ENCODE assay signal across 13 cellular contexts in genomic region chr10:119268428-119268827, GRCh38.
DNase-seq lines count a peak whose midpoint lies in the region; ATAC-seq, FAIRE-seq and TF ChIP-seq lines count a peak whose summit lies in the region.
"Had no signal": no experiment of that assay in that cellular context is flagged by ENCODE, and none has a peak within 500 bp of the region (broad histone marks: within the 10 kb centered on the region; RNA-seq: fewer than 3 reads in every experiment).

No MANE protein-coding gene starts in this region.

- no peaks in the 10 kb centered on the region for H3K9me2 ChIP-seq in PC-9 (ENCODE audit: insufficient read depth)

- H2AFZ ChIP-seq in PC-9 = no peak overlapping the region

- H3K27me3 ChIP-seq in PC-9 (ENCODE audit: insufficient read depth, low read depth) = no peaks in the 10 kb centered on the region

- peaks cover 0 to 11% of the 10 kb centered on the region in 2 donors for H3K4me1 ChIP-seq in kidney (ENCODE audit: control insufficient read depth in 1 of 2, insufficient read depth in 1 of 2, low read depth in 1 of 2, low read length in 2 of 2)
- peaks cover 37% of the 10 kb centered on the region for H3K4me1 ChIP-seq in PC-9 (replicated peaks; ENCODE audit: insufficient read depth)

- TF ChIP-seq CTCF in kidney (IDR thresholded peaks at IDR 0.05; ENCODE audit: borderline replicate concordance, extremely low read depth, insufficient read depth) (no peak), PC-9 (conservative IDR thresholded peaks at IDR 0.05) (no peak)

- ATAC-seq in stimulated activated naive B cell treated with anti-CD40 and anti-IgM and Interleukin-4, amounts not matched to agents 10 μg/mL and 1 μg/mL and 100 μg/mL, for 72 hours (replicated peaks) = no peak
- no peak for ATAC-seq in GM18870 (IDR thresholded peaks at IDR 0.05; ENCODE audit: unreplicated experiment)

- peak overlapping the region in 1 of 2 donors; percentile 6 for H3K9ac ChIP-seq in kidney (ENCODE audit: low read length in 2 of 2)

- intact Hi-C loops in kidney (cut with DNase I) = no loop called here
- intact Hi-C loops in PC-9 (cut with micrococcal nuclease; ENCODE audit: unreplicated experiment) = no loop called here

- peak overlapping the region; percentile 95 for H3K27ac Mint-ChIP-seq in activated CD4-positive, alpha-beta T cell treated with anti-CD3 and anti-CD28 coated beads, Interleukin-2, amount 10 ng/mL, durations not matched to agents 7 days and 5 days
- H3K27ac Mint-ChIP-seq in activated CD4-positive, alpha-beta memory T cell treated with anti-CD3 and anti-CD28 coated beads, Interleukin-2, amount 10 ng/mL, durations not matched to agents 7 days and 5 days = peak overlapping the region; percentile 91
- peak overlapping the region; percentile 97 for H3K27ac Mint-ChIP-seq in stimulated activated naive B cell treated with anti-CD40 and anti-IgM and Interleukin-4, amounts not matched to agents 10 μg/mL and 1 μg/mL and 100 μg/mL, for 72 hours

- DNase-seq in activated CD4-positive, alpha-beta T cell treated with anti-CD3 and anti-CD28 coated beads, Interleukin-2, amount 10 ng/mL, durations not matched to agents 7 days and 5 days = no peak
- no peak for DNase-seq in activated CD4-positive, alpha-beta T cell treated with anti-CD3 and anti-CD28 coated beads for 4 hours
- DNase-seq in activated CD4-positive, alpha-beta memory T cell treated with anti-CD3 and anti-CD28 coated beads, Interleukin-2, amount 10 ng/mL, durations not matched to agents 7 days and 5 days = no peak
- DNase-seq in kidney = no peak
- DNase-seq in stimulated activated naive B cell treated with anti-CD40 and anti-IgM and Interleukin-4, amounts not matched to agents 10 μg/mL and 1 μg/mL and 100 μg/mL, for 72 hours = no peak
- DNase-seq in PC-9 = no peak
- no peak for DNase-seq in SKM-1 (lab: John Stamatoyannopoulos, UW; ENCODE audit: unreplicated experiment)
- DNase-seq: NCI-H1436, NCI-H69, nephron progenitor cell had no signal

- peaks cover 65% of the 10 kb centered on the region for H3K4me1 Mint-ChIP-seq in activated CD4-positive, alpha-beta T cell treated with anti-CD3 and anti-CD28 coated beads, Interleukin-2, amount 10 ng/mL, durations not matched to agents 7 days and 5 days
- H3K4me1 Mint-ChIP-seq in activated CD4-positive, alpha-beta memory T cell treated with anti-CD3 and anti-CD28 coated beads, Interleukin-2, amount 10 ng/mL, durations not matched to agents 7 days and 5 days = peaks cover 52% of the 10 kb centered on the region
- H3K4me1 Mint-ChIP-seq in stimulated activated naive B cell treated with anti-CD40 and anti-IgM and Interleukin-4, amounts not matched to agents 10 μg/mL and 1 μg/mL and 100 μg/mL, for 72 hours = peaks cover 49 to 65% of the 10 kb centered on the region in 2 donors

- H3K27me3 Mint-ChIP-seq in activated CD4-positive, alpha-beta T cell treated with anti-CD3 and anti-CD28 coated beads, Interleukin-2, amount 10 ng/mL, durations not matched to agents 7 days and 5 days = no peaks in the 10 kb centered on the region
- H3K27me3 Mint-ChIP-seq in activated CD4-positive, alpha-beta memory T cell treated with anti-CD3 and anti-CD28 coated beads, Interleukin-2, amount 10 ng/mL, durations not matched to agents 7 days and 5 days = no peaks in the 10 kb centered on the region
- no peaks in the 10 kb centered on the region for H3K27me3 Mint-ChIP-seq in stimulated activated naive B cell treated with anti-CD40 and anti-IgM and Interleukin-4, amounts not matched to agents 10 μg/mL and 1 μg/mL and 100 μg/mL, for 72 hours
- H3K27me3 Mint-ChIP-seq: brain had no signal

- no peaks in the 10 kb centered on the region for H3K9me3 Mint-ChIP-seq in activated CD4-positive, alpha-beta T cell treated with anti-CD3 and anti-CD28 coated beads, Interleukin-2, amount 10 ng/mL, durations not matched to agents 7 days and 5 days
- no peaks in the 10 kb centered on the region for H3K9me3 Mint-ChIP-seq in activated CD4-positive, alpha-beta memory T cell treated with anti-CD3 and anti-CD28 coated beads, Interleukin-2, amount 10 ng/mL, durations not matched to agents 7 days and 5 days
- no peaks in the 10 kb centered on the region for H3K9me3 Mint-ChIP-seq in stimulated activated naive B cell treated with anti-CD40 and anti-IgM and Interleukin-4, amounts not matched to agents 10 μg/mL and 1 μg/mL and 100 μg/mL, for 72 hours

- FAIRE-seq in kidney (lab: Jason Lieb, UNC) = no peak

- H4K20me1 ChIP-seq in PC-9 (ENCODE audit: insufficient read depth) = no peaks in the 10 kb centered on the region

- H3K36me3 ChIP-seq in kidney (ENCODE audit: control insufficient read depth in 1 of 2, insufficient read depth in 2 of 2, low read length in 2 of 2) (no peaks in the 10 kb centered on the region), PC-9 (ENCODE audit: low read depth) (no peaks in the 10 kb centered on the region)

- H3K79me2 ChIP-seq in PC-9 (ENCODE audit: low read depth) = no peaks in the 10 kb centered on the region

- H3F3A ChIP-seq in PC-9 (ENCODE audit: insufficient read depth, low read depth) = peaks cover 30% of the 10 kb centered on the region

- H3K4me3 Mint-ChIP-seq in activated CD4-positive, alpha-beta T cell treated with anti-CD3 and anti-CD28 coated beads, Interleukin-2, amount 10 ng/mL, durations not matched to agents 7 days and 5 days = no peak overlapping the region
- H3K4me3 Mint-ChIP-seq in activated CD4-positive, alpha-beta memory T cell treated with anti-CD3 and anti-CD28 coated beads, Interleukin-2, amount 10 ng/mL, durations not matched to agents 7 days and 5 days = no peak overlapping the region
- no peak overlapping the region for H3K4me3 Mint-ChIP-seq in stimulated activated naive B cell treated with anti-CD40 and anti-IgM and Interleukin-4, amounts not matched to agents 10 μg/mL and 1 μg/mL and 100 μg/mL, for 72 hours
- H3K4me3 Mint-ChIP-seq: brain, nephron progenitor cell had no signal

- H3K36me3 Mint-ChIP-seq in activated CD4-positive, alpha-beta T cell treated with anti-CD3 and anti-CD28 coated beads, Interleukin-2, amount 10 ng/mL, durations not matched to agents 7 days and 5 days (ENCODE audit: low read depth) = peaks cover 11% of the 10 kb centered on the region
- H3K36me3 Mint-ChIP-seq in activated CD4-positive, alpha-beta memory T cell treated with anti-CD3 and anti-CD28 coated beads, Interleukin-2, amount 10 ng/mL, durations not matched to agents 7 days and 5 days (ENCODE audit: low read depth) = peaks cover 11% of the 10 kb centered on the region
- H3K36me3 Mint-ChIP-seq in stimulated activated naive B cell treated with anti-CD40 and anti-IgM and Interleukin-4, amounts not matched to agents 10 μg/mL and 1 μg/mL and 100 μg/mL, for 72 hours = peaks cover 2 to 9% of the 10 kb centered on the region in 2 donors

- H3K4me2 ChIP-seq in PC-9 = no peak overlapping the region

- no peak overlapping the region for H3K4me3 ChIP-seq in kidney (ENCODE audit: low read length in 2 of 2)
- H3K4me3 ChIP-seq in PC-9 = no peak overlapping the region

- CTCF ChIA-PET in activated CD4-positive, alpha-beta T cell treated with anti-CD3 and anti-CD28 coated beads, Interleukin-2, amount 10 ng/mL, durations not matched to agents 7 days and 5 days (lab: Charles Lee) = interaction anchor here (1.0 to 1.7 kb wide), 3 partner anchors 17 to 64 kb away, joined by 4 read pairs; no protein-coding TSS in a partner anchor
- CTCF ChIA-PET in activated CD4-positive, alpha-beta memory T cell treated with anti-CD3 and anti-CD28 coated beads, Interleukin-2, amount 10 ng/mL, durations not matched to agents 7 days and 5 days (lab: Charles Lee) = interaction anchor here (0.6 to 1.7 kb wide), 4 partner anchors 21 to 150 kb away, joined by 3 to 6 read pairs (median 4); no protein-coding TSS in a partner anchor
- CTCF ChIA-PET in PC-9 (lab: Charles Lee) = no interaction called here

- POLR2A ChIA-PET in activated CD4-positive, alpha-beta T cell treated with anti-CD3 and anti-CD28 coated beads, Interleukin-2, amount 10 ng/mL, durations not matched to agents 7 days and 5 days (lab: Charles Lee) = no interaction called here
- POLR2A ChIA-PET in activated CD4-positive, alpha-beta memory T cell treated with anti-CD3 and anti-CD28 coated beads, Interleukin-2, amount 10 ng/mL, durations not matched to agents 7 days and 5 days (lab: Charles Lee) = interaction anchor here (0.8 to 8.2 kb wide), 9 partner anchors 9 to 137 kb away, joined by 3 to 69 read pairs (median 7); partner anchors contain the start of gene GRK5
- POLR2A ChIA-PET in PC-9 (lab: Charles Lee; ENCODE audit: unreplicated experiment) = no interaction called here

- H3K9me3 ChIP-seq in kidney (ENCODE audit: control insufficient read depth in 1 of 2, low read length in 2 of 2) (no peaks in the 10 kb centered on the region), PC-9 (ENCODE audit: insufficient read depth, low read depth) (no peaks in the 10 kb centered on the region)

- H3K27ac ChIP-seq in kidney (ENCODE audit: low read depth in 2 of 2, low read length in 2 of 2) (peak overlapping the region; percentile 6 to 51), PC-9 (no peak overlapping the region)
- H3K27ac ChIP-seq: epithelial cell of prostate had no signal

- no TSS peak for BruUV-seq in PC-9 (replicated peaks; lab: Mats Ljungman, UMichigan)
